Comparison of ENCODE assay signal across 12 cellular contexts in the genomic region with DNA sequence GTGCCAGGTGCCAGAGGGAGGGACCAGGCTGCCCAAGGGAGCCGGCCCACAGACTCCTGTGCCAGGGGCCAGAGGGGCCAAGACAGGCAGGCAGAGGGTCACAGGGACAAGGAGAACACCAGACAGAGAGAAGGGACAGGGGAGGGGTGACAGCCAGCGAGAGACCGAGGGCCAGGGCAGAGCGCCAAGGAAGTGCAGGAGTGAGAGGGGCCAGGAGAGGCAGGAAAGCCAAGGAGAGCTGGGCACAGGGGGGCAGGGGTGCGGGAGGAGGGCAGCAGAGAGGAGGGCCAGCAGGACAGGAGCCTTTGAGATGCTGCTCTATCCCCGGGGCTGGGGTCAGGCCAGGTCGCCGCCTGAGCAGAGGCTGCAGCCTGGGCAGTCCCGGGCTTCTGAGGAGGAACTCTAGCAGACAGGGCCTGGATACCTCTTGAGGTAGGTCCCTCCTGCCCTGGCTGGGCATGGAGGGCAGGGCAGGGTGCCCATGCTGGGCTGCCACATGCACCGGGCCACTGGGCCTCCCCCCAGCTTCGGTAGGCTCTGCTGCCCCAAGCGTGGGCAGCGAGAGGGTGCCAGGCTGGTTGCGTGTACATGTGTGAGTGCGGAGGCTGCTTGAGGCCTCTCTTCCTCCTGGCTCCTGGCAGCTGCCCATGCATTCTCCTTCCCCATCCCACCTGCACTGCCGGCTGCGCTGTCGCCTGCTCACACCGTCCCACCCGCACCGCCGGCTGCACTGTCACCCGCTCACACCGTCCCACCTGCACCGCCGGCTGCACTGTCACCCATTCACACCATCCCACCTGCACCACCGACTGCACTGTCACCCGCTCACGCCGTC. TPM values are rescaled to one million over a fixed set of nuclear protein-coding genes. Genes with fewer than 3 reads are reported as not detected.
DNase-seq lines count a peak whose midpoint lies in the region; ATAC-seq and TF ChIP-seq lines count a peak whose summit lies in the region.
"Had no signal": no experiment of that assay in that cellular context is flagged by ENCODE, and none has a peak within 500 bp of the region (broad histone marks: within the 10 kb centered on the region; RNA-seq: fewer than 3 reads in every experiment).

No MANE protein-coding gene starts in this region.

- H3K36me3 ChIP-seq in SK-N-SH (replicated peaks in 1 of 2; ENCODE audit: control insufficient read depth in 1 of 2, insufficient read depth in 2 of 2, low read length in 1 of 2) (no peaks in the 10 kb centered on the region), right atrium auricular region (no peaks in the 10 kb centered on the region), sigmoid colon (no peaks in the 10 kb centered on the region)

- H3K9me3 ChIP-seq in SK-N-SH, result no peaks in the 10 kb centered on the region
- no peaks in the 10 kb centered on the region for H3K9me3 ChIP-seq in right atrium auricular region
- H3K9me3 ChIP-seq in sigmoid colon, result no peaks in the 10 kb centered on the region

- H4K20me1 ChIP-seq in SK-N-SH (ENCODE audit: insufficient read depth), result no peaks in the 10 kb centered on the region

- ATAC-seq in GM18519 (IDR thresholded peaks at IDR 0.05; ENCODE audit: low FRiP score, unreplicated experiment), result no peak
- no peak for ATAC-seq in HG03439 (IDR thresholded peaks at IDR 0.05; ENCODE audit: unreplicated experiment)

- H3K4me3 Mint-ChIP-seq in CD14-positive monocyte, result peak overlapping the region; percentile 48 to 58
- H3K4me3 Mint-ChIP-seq in T-helper 2 cell treated with Interferon-gamma antibody and Interleukin-4, amounts not matched to agents 5 μg/mL and 100 μg/mL, for 36 hours, result no peak overlapping the region
- H3K4me3 Mint-ChIP-seq: naive B cell had no signal

- CTCF ChIA-PET in SK-N-SH (lab: Yijun Ruan, JAX), result interaction anchor here (1.8 to 2.8 kb wide), 3 partner anchors 17 to 286 kb away, joined by 4 to 11 read pairs (median 9); no protein-coding TSS in a partner anchor

- POLR2A ChIA-PET in SK-N-SH (lab: Yijun Ruan, JAX), result no interaction called here

- no peak overlapping the region for H2AFZ ChIP-seq in SK-N-SH (ENCODE audit: low read depth)

- DNase-seq in CD14-positive monocyte (ENCODE audit: low spot score) (no peak), SK-N-SH (peak; percentile 77), right atrium auricular region (ENCODE audit: low spot score) (no peak), sigmoid colon (no peak), hepatic stellate cell (ENCODE audit: low spot score) (no peak)
- no peak for DNase-seq in T-helper 2 cell treated with Interferon-gamma antibody and Interleukin-4, amounts not matched to agents 5 μg/mL and 100 μg/mL, for 36 hours (ENCODE audit: low spot score)
- DNase-seq: Calu3, naive B cell, NCI-H82 had no signal

- no peaks in the 10 kb centered on the region for H3F3A ChIP-seq in SK-N-SH (replicated peaks; ENCODE audit: insufficient read depth)

- intact Hi-C loops in CD14-positive monocyte (cut with micrococcal nuclease), result no loop called here
- intact Hi-C loops in sigmoid colon (cut with DNase I), result loop anchor here (5.0 to 10.0 kb wide), 3 partner anchors 103 to 540 kb away; partner anchors contain the start of genes C11orf21, CTSD, TSPAN32 and TSSC4

- no peak overlapping the region for H3K9ac ChIP-seq in SK-N-SH

- peaks cover 41 to 48% of the 10 kb centered on the region in 2 donors for H3K36me3 Mint-ChIP-seq in CD14-positive monocyte
- peaks cover 6% of the 10 kb centered on the region for H3K36me3 Mint-ChIP-seq in T-helper 2 cell treated with Interferon-gamma antibody and Interleukin-4, amounts not matched to agents 5 μg/mL and 100 μg/mL, for 36 hours (ENCODE audit: low read depth)

- H3K9me3 Mint-ChIP-seq in CD14-positive monocyte, result peaks cover 0 to 2% (median 0%) of the 10 kb centered on the region in 7 donors
- H3K9me3 Mint-ChIP-seq in T-helper 2 cell treated with Interferon-gamma antibody and Interleukin-4, amounts not matched to agents 5 μg/mL and 100 μg/mL, for 36 hours, result no peaks in the 10 kb centered on the region
- H3K9me3 Mint-ChIP-seq: naive B cell had no signal

- 83% methylated on average over 22 of the region's 30 CpGs for WGBS in SK-N-SH (ENCODE audit: low lambda C conversion rate)
- 74 to 83% methylated on average over 30 of the region's 30 CpGs for WGBS in sigmoid colon, 2 donors

- no peak overlapping the region for H3K4me3 ChIP-seq in SK-N-SH (ENCODE audit: low read depth in 2 of 2, low read length in 1 of 2)
- H3K4me3 ChIP-seq in right atrium auricular region, result peak overlapping the region; percentile 3 to 35
- H3K4me3 ChIP-seq in sigmoid colon, result peak overlapping the region; percentile 20 to 41 (median 34)

- TF ChIP-seq EP300 in SK-N-SH (IDR thresholded peaks at IDR 0.05; ENCODE audit: borderline replicate concordance in 1 of 2, low read depth in 1 of 2, low read length in 1 of 2) (no peak), sigmoid colon (IDR thresholded peaks at IDR 0.05) (no peak)

- peaks cover 19% of the 10 kb centered on the region for H3K4me1 Mint-ChIP-seq in CD14-positive monocyte
- H3K4me1 Mint-ChIP-seq in T-helper 2 cell treated with Interferon-gamma antibody and Interleukin-4, amounts not matched to agents 5 μg/mL and 100 μg/mL, for 36 hours (ENCODE audit: low read depth), result peaks cover 8% of the 10 kb centered on the region

- H3K9me2 ChIP-seq in SK-N-SH, result no peaks in the 10 kb centered on the region

- H3K4me1 ChIP-seq in SK-N-SH (ENCODE audit: control insufficient read depth in 1 of 2, insufficient read depth in 2 of 2, low read depth in 1 of 2, low read length in 1 of 2) (peaks cover 18 to 44% of the 10 kb centered on the region in 2 experiments; a peak in 3 of 4 replicates), right atrium auricular region (peaks cover 0 to 51% of the 10 kb centered on the region in 2 donors), sigmoid colon (peaks cover 0 to 45% (median 42%) of the 10 kb centered on the region in 4 donors)

- peak overlapping the region in 4 of 7 donors; percentile 37 to 83 (median 64) for H3K27ac Mint-ChIP-seq in CD14-positive monocyte
- no peak overlapping the region for H3K27ac Mint-ChIP-seq in T-helper 2 cell treated with Interferon-gamma antibody and Interleukin-4, amounts not matched to agents 5 μg/mL and 100 μg/mL, for 36 hours

- TF ChIP-seq CTCF in CD14-positive monocyte (IDR thresholded peaks at IDR 0.05) (no peak), SK-N-SH (IDR thresholded peaks at IDR 0.05) (no peak), right atrium auricular region (IDR thresholded peaks at IDR 0.05) (no peak), sigmoid colon (IDR thresholded peaks at IDR 0.05) (no peak)

- no peak for TF ChIP-seq POLR2A in sigmoid colon (IDR thresholded peaks at IDR 0.05)

- no peak for TF ChIP-seq RAD21 in SK-N-SH (IDR thresholded peaks at IDR 0.05; ENCODE audit: low read length)

- peak overlapping the region; percentile 50 to 61; a peak in 3 of 4 replicates for H3K27ac ChIP-seq in SK-N-SH (ENCODE audit: low read depth in 2 of 2, low read length in 1 of 2)
- H3K27ac ChIP-seq in right atrium auricular region, result peak overlapping the region; percentile 74 to 81
- H3K27ac ChIP-seq in sigmoid colon, result peak overlapping the region; percentile 84 to 91 (median 88)

- no peaks in the 10 kb centered on the region for H3K79me2 ChIP-seq in SK-N-SH (ENCODE audit: insufficient read depth)

- peak overlapping the region; percentile 69; the same call in 1 of the 2 replicates for H3K4me2 ChIP-seq in SK-N-SH

- peaks cover 4 to 10% (median 4%) of the 10 kb centered on the region in 3 donors for H3K27me3 Mint-ChIP-seq in CD14-positive monocyte (ENCODE audit: low read depth in 3 of 3)
- H3K27me3 Mint-ChIP-seq in T-helper 2 cell treated with Interferon-gamma antibody and Interleukin-4, amounts not matched to agents 5 μg/mL and 100 μg/mL, for 36 hours (ENCODE audit: low read depth), result no peaks in the 10 kb centered on the region
- H3K27me3 Mint-ChIP-seq: naive B cell had no signal

- H3K27me3 ChIP-seq in SK-N-SH (ENCODE audit: insufficient read depth) (no peaks in the 10 kb centered on the region), right atrium auricular region (no peaks in the 10 kb centered on the region), sigmoid colon (peaks cover 0 to 9% (median 7%) of the 10 kb centered on the region in 3 donors)

TF ChIP-seq in SK-N-SH, 30 proteins besides CTCF, POLR2A, EP300 and RAD21 (continues in another document):
- TF ChIP-seq SIN3A (IDR thresholded peaks at IDR 0.05; ENCODE audit: borderline replicate concordance, low read depth, low read length), result no peak
- no peak for TF ChIP-seq MEF2A (IDR thresholded peaks at IDR 0.05; ENCODE audit: borderline replicate concordance, low read depth)

RNA-seq across cellular contexts. Expression of gene LSP1, which starts 12.2 kb away (rescaled TPM):
- polyA plus RNA-seq in CD14-positive monocyte, result 100 to 1,000 TPM; 542 to 646 TPM
- 0.34 and 0.38 TPM in 2 replicates for polyA plus RNA-seq in SK-N-SH (2012; rRNA removed)
- 0.22 and 0.46 TPM in 2 replicates for polyA plus RNA-seq in SK-N-SH (2012; cell fraction: cytosol; rRNA removed)
- polyA plus RNA-seq in SK-N-SH (2012; cell fraction: nucleus; rRNA removed), result 0.19 and 0.54 TPM in 2 replicates
- 10 to 100 TPM in 1 of 2 donors, 1 to 10 TPM in 1; 7.9 to 12.1 TPM for total RNA-seq in right atrium auricular region
- 10 to 100 TPM in 2 of 4 donors, 1 to 10 TPM in 2; 8.7 to 32.7 (median 12.4) TPM for total RNA-seq in sigmoid colon
- polyA plus RNA-seq in sigmoid colon, result 10 to 100 TPM; 46.0 to 80.2 (median 55.9) TPM
- total RNA-seq: Calu3 had no signal

RNA-seq across cellular contexts. Expression of gene TNNI2, which starts 26.3 kb away (rescaled TPM):
- polyA plus RNA-seq in CD14-positive monocyte (10 to 100 TPM; 11.4 to 11.7 TPM), SK-N-SH (2012; rRNA removed) (not detected in 2 replicates), sigmoid colon (1 to 10 TPM in 2 of 3 donors, not detected in 1; 1.7 to 2.4 TPM)
- 0.04 and 0.06 TPM in 2 replicates for polyA plus RNA-seq in SK-N-SH (2012; cell fraction: cytosol; rRNA removed)
- polyA plus RNA-seq in SK-N-SH (2012; cell fraction: nucleus; rRNA removed), result 0.14 and 0.26 TPM in 2 replicates
- total RNA-seq in right atrium auricular region (not detected), sigmoid colon (not detected)
- total RNA-seq: T-helper 1 cell treated with Interleukin-12 subunit alpha and Interleukin-12 subunit beta and Interleukin-4 antibody, amounts not matched to agents 30 ng/mL and 1 ng/mL, for 36 hours had no signal

RNA-seq across cellular contexts. Expression of gene PRR33, which starts 26.6 kb away (rescaled TPM):
- polyA plus RNA-seq in CD14-positive monocyte (not detected), SK-N-SH (2012; rRNA removed) (not detected in 2 replicates), sigmoid colon (under 1 TPM in 1 of 3 donors, not detected in 2; 0.13 TPM)
- not detected in 2 replicates for polyA plus RNA-seq in SK-N-SH (2012; cell fraction: cytosol; rRNA removed)
- not detected in 2 replicates for polyA plus RNA-seq in SK-N-SH (2012; cell fraction: nucleus; rRNA removed)
- total RNA-seq in right atrium auricular region (under 1 TPM in 1 of 2 donors, not detected in 1; 0.33 TPM), sigmoid colon (not detected)
- total RNA-seq: Calu3; T-helper 1 cell treated with Interleukin-12 subunit alpha and Interleukin-12 subunit beta and Interleukin-4 antibody, amounts not matched to agents 30 ng/mL and 1 ng/mL, for 36 hours had no signal

RNA-seq across cellular contexts. Expression of gene SYT8, which starts 30.3 kb away (rescaled TPM):
- not detected for polyA plus RNA-seq in CD14-positive monocyte
- not detected in 2 replicates for polyA plus RNA-seq in SK-N-SH (2012; rRNA removed)
- not detected in 2 replicates for polyA plus RNA-seq in SK-N-SH (2012; cell fraction: cytosol; rRNA removed)
- 0.13 and 0.15 TPM in 2 replicates for polyA plus RNA-seq in SK-N-SH (2012; cell fraction: nucleus; rRNA removed)
- not detected for total RNA-seq in right atrium auricular region
- not detected for total RNA-seq in sigmoid colon
- 1 to 10 TPM in 2 of 3 donors, not detected in 1; 1.8 to 5.4 TPM for polyA plus RNA-seq in sigmoid colon
- total RNA-seq: T-helper 1 cell treated with Interleukin-12 subunit alpha and Interleukin-12 subunit beta and Interleukin-4 antibody, amounts not matched to agents 30 ng/mL and 1 ng/mL, for 36 hours had no signal

RNA-seq across cellular contexts. Expression of gene TNNT3, which starts 54.5 kb away (rescaled TPM):
- not detected for polyA plus RNA-seq in CD14-positive monocyte
- not detected in 2 replicates for polyA plus RNA-seq in SK-N-SH (2012; rRNA removed)
- not detected in 2 replicates for polyA plus RNA-seq in SK-N-SH (2012; cell fraction: cytosol; rRNA removed)
- 0.08 TPM in 1 of 2 replicates, not detected in the other for polyA plus RNA-seq in SK-N-SH (2012; cell fraction: nucleus; rRNA removed)
- total RNA-seq in right atrium auricular region, result 10 to 100 TPM; 12.8 to 16.4 TPM
- total RNA-seq in sigmoid colon, result 10 to 100 TPM in 1 of 4 donors, 1 to 10 TPM in 2, not detected in 1; 4.3 to 17.2 (median 4.4) TPM
- polyA plus RNA-seq in sigmoid colon, result 1 to 10 TPM; 1.2 to 8.4 (median 2.3) TPM
- total RNA-seq: Calu3 had no signal

Comparison
In these comparisons a context has a peak if more than half of its experiments do, and no peak if none do; other contexts are left out.
1. H3K4me3 ChIP-seq: peak in right atrium auricular region (2 of 2) and sigmoid colon (4 of 4); none in SK-N-SH (0 of 2).
2. RNA of gene LSP1, which starts 12.2 kb away (polyA plus RNA-seq): 542 to 646 TPM in CD14-positive monocyte and 46.0 to 80.2 TPM in sigmoid colon; 0.19 to 0.54 TPM in SK-N-SH; every median in the first group is over 10 times any median in the second.
3. Peak in every context shown above with its lines, with median percentiles within 50 percentile points of each other: H3K27ac ChIP-seq.